Comparison of ENCODE assay signal across 9 cellular contexts in genomic region chr11:12139144-12139881, GRCh38. TPM values are rescaled to one million over a fixed set of nuclear protein-coding genes. Genes with fewer than 3 reads are reported as not detected.
A peak's percentile ranks its signal among the peaks of the same experiment; 100 is the strongest.
DNase-seq lines count a peak whose midpoint lies in the region; ATAC-seq, FAIRE-seq and TF ChIP-seq lines count a peak whose summit lies in the region.
"Had no signal": no experiment of that assay in that cellular context is flagged by ENCODE, and none has a peak within 500 bp of the region (broad histone marks: within the 10 kb centered on the region; RNA-seq: fewer than 3 reads in every experiment).

No MANE protein-coding gene starts in this region.

- H3K27ac ChIP-seq in upper lobe of right lung: peak overlapping the region; percentile 63

- DNase-seq in RCC 7860 (ENCODE audit: low spot score) (peak; percentile 74), epithelial cell of esophagus (ENCODE audit: low read depth) (peak; percentile 43), mesenteric fat pad (ENCODE audit: low spot score) (peak; percentile 81), upper lobe of right lung (peak; percentile 67), cerebellar cortex (ENCODE audit: low spot score) (no peak)
- DNase-seq: activated CD8-positive, alpha-beta T cell treated with anti-CD3 and anti-CD28 coated beads, Interleukin-2, amount 10 ng/mL, durations not matched to agents 7 days and 5 days; stimulated activated CD4-positive, alpha-beta T cell treated with anti-CD3 and anti-CD28 coated beads, Interleukin-2, amount 100 ng/mL, for 48 hours had no signal

- intact Hi-C loops in upper lobe of right lung (cut with DNase I): no loop called here

- no peak for FAIRE-seq in RCC 7860 (lab: Jason Lieb, UNC)

- no peaks in the 10 kb centered on the region for H3K9me3 ChIP-seq in upper lobe of right lung

- H3K4me1 ChIP-seq in upper lobe of right lung: peaks cover 73% of the 10 kb centered on the region

- TF ChIP-seq CTCF in epithelial cell of esophagus (IDR thresholded peaks at IDR 0.05; ENCODE audit: insufficient read depth, low read depth, low read length, missing control alignments) (no peak), upper lobe of right lung (IDR thresholded peaks at IDR 0.05) (no peak)

- no peaks in the 10 kb centered on the region for H3K36me3 ChIP-seq in upper lobe of right lung

- ATAC-seq in upper lobe of right lung (no peak), HG03045 (IDR thresholded peaks at IDR 0.05; ENCODE audit: unreplicated experiment) (no peak), GM21447 (IDR thresholded peaks at IDR 0.05; ENCODE audit: unreplicated experiment) (no peak)
- ATAC-seq: activated CD8-positive, alpha-beta T cell treated with anti-CD3 and anti-CD28 coated beads, Interleukin-2, amount 10 ng/mL, durations not matched to agents 7 days and 5 days had no signal

- H3K4me3 ChIP-seq in epithelial cell of esophagus (ENCODE audit: low read length): no peak overlapping the region
- no peak overlapping the region for H3K4me3 ChIP-seq in upper lobe of right lung

- H3K27me3 ChIP-seq in upper lobe of right lung: no peaks in the 10 kb centered on the region

RNA-seq across cellular contexts. Expression of gene MICAL2, which starts 28.9 kb away (rescaled TPM):
- total RNA-seq in mesenteric fat pad (31.1 TPM), upper lobe of right lung (197 TPM)
